30 cellular contexts compared by ENCODE assay signal in the genomic region with DNA sequence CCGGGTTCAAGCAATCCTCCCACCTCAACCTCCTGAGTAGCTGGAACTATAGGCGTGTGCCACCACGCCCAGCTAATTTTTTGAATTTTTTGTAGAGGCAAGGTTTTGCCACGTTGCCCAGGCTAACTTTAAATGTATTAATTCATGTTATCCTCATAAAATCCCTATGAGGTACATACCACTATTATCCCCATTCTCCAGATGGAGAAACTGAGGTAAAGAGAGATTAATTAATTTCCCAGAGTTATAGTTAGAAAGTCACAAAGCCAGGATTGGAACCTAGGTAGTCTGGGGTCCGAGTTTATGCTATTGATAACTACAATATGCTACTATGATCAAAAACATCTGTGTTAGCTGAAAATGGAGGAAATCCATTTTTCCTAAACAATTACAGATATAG.
"Had no signal": no experiment of that assay in that cellular context is flagged by ENCODE, and none has a peak within 500 bp of the region (broad histone marks: within the 10 kb centered on the region; RNA-seq: fewer than 3 reads in every experiment).

No MANE protein-coding gene starts in this region.

- H3K36me3 Mint-ChIP-seq: activated naive CD8-positive, alpha-beta T cell had no signal

- FAIRE-seq: endometrium, endothelial cell of umbilical vein had no signal

- H3K27ac ChIP-seq: body of pancreas, breast epithelium, cardiac muscle cell, colonic mucosa, epithelial cell of prostate, esophagus squamous epithelium, gastroesophageal sphincter had no signal

- DNase-seq: activated CD4-positive, alpha-beta memory T cell treated with anti-CD3 and anti-CD28 coated beads, Interleukin-2, amount 10 ng/mL, durations not matched to agents 7 days and 5 days; activated CD4-positive, alpha-beta T cell treated with anti-CD3 and anti-CD28 coated beads for 36 hours; activated CD4-positive, alpha-beta T cell treated with anti-CD3 and anti-CD28 coated beads, Interleukin-2, amount 10 ng/mL, durations not matched to agents 24 days and 14 days; activated CD4-positive, alpha-beta T cell treated with anti-CD3 and anti-CD28 coated beads, Interleukin-2, amount 50 U/mL, for 4 hours; activated CD4-positive, CD25-positive, alpha-beta regulatory T cell; activated CD4-positive, CD25-positive, alpha-beta regulatory T cell treated with anti-CD3 and anti-CD28 coated beads, Interleukin-2, amount 50 U/mL, for 72 hours; activated effector memory CD4-positive, alpha-beta T cell treated with Interleukin-2 at 50 U/mL for 16 hours; activated gamma-delta T cell treated with Interleukin-2 at 50 U/mL for 16 hours; activated naive CD4-positive, alpha-beta T cell treated with anti-CD3 and anti-CD28 coated beads, Interleukin-2, amount 50 U/mL, for 16 hours; activated naive CD4-positive, alpha-beta T cell treated with Interleukin-2 at 50 U/mL for 16 hours; activated T-cell treated with anti-CD3 and anti-CD28 coated beads, Interleukin-2, amount 50 U/mL, for 4 hours; amniotic stem cell; anterior cingulate cortex; body of pancreas; central memory CD4-positive, alpha-beta T cell; cerebellar nuclear complex; colonic mucosa; effector CD8-positive, alpha-beta T cell; esophagus squamous epithelium; foreskin melanocyte; heart right ventricle; T-helper 2 cell had no signal

- H3K9me3 ChIP-seq: body of pancreas, breast epithelium, colonic mucosa, esophagus squamous epithelium, gastroesophageal sphincter, heart right ventricle had no signal

- H3K4me1 ChIP-seq: breast epithelium, colonic mucosa had no signal

- H3K4me3 Mint-ChIP-seq: activated CD4-positive, alpha-beta memory T cell treated with anti-CD3 and anti-CD28 coated beads, Interleukin-2, amount 10 ng/mL, durations not matched to agents 7 days and 5 days; activated CD4-positive, alpha-beta T cell treated with anti-CD3 and anti-CD28 coated beads for 36 hours; activated CD4-positive, alpha-beta T cell treated with anti-CD3 and anti-CD28 coated beads, Interleukin-2, amount 10 ng/mL, durations not matched to agents 24 days and 14 days; activated naive CD8-positive, alpha-beta T cell; activated T-cell treated with anti-CD3 and anti-CD28 coated beads, Interleukin-2, amount 50 U/mL, for 4 hours had no signal

- H3K36me3 ChIP-seq: breast epithelium, cardiac muscle cell, colonic mucosa, esophagus squamous epithelium, gastroesophageal sphincter, heart right ventricle had no signal

- H3K27me3 ChIP-seq: body of pancreas, breast epithelium, cardiac muscle cell, colonic mucosa, esophagus squamous epithelium, gastroesophageal sphincter, heart right ventricle had no signal

- H3K4me3 ChIP-seq: body of pancreas, breast epithelium, cardiac muscle cell, colonic mucosa, esophagus squamous epithelium, gastroesophageal sphincter, heart right ventricle had no signal

- H3K9me3 Mint-ChIP-seq: activated CD4-positive, alpha-beta T cell treated with anti-CD3 and anti-CD28 coated beads, Interleukin-2, amount 10 ng/mL, durations not matched to agents 24 days and 14 days; activated T-cell treated with anti-CD3 and anti-CD28 coated beads, Interleukin-2, amount 50 U/mL, for 4 hours; activated T-helper 17 cell treated with anti-CD3 and anti-CD28 coated beads, Interleukin-2, amount 50 U/mL, for 72 hours had no signal

- H3K27me3 Mint-ChIP-seq: activated CD4-positive, alpha-beta T cell treated with anti-CD3 and anti-CD28 coated beads, Interleukin-2, amount 10 ng/mL, durations not matched to agents 24 days and 14 days; activated naive CD8-positive, alpha-beta T cell had no signal

- ATAC-seq: activated CD4-positive, alpha-beta T cell treated with anti-CD3 and anti-CD28 coated beads for 36 hours; activated T-cell treated with anti-CD3 and anti-CD28 coated beads, Interleukin-2, amount 50 U/mL, for 4 hours; body of pancreas; gastroesophageal sphincter; heart right ventricle had no signal

- H3K27ac Mint-ChIP-seq: activated CD4-positive, alpha-beta memory T cell treated with anti-CD3 and anti-CD28 coated beads, Interleukin-2, amount 10 ng/mL, durations not matched to agents 7 days and 5 days; activated naive CD8-positive, alpha-beta T cell had no signal
